In the genomic region with DNA sequence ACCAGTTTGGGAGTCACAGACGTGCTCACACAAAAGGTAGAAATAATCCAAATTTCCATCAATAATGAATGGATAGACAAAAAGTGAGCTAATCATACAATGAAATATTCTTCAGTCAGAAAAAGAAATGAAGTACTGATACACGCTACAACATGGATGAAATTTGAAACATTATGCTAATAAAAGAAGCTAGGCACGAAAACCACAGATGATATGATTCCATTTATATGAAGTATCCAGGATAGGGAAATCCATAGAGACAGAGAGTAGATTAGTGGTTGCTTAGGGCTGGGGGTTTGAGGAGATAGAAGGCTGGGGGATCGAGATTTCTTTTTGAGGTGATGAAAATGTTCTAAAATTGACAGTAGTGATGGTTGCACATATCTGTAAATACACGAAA, we compare ENCODE assay signal across 38 cellular contexts. TPM values are rescaled to one million over a fixed set of nuclear protein-coding genes. Genes with fewer than 3 reads are reported as not detected.
"Had no signal": no experiment of that assay in that cellular context is flagged by ENCODE, and none has a peak within 500 bp of the region (broad histone marks: within the 10 kb centered on the region; RNA-seq: fewer than 3 reads in every experiment).

No MANE protein-coding gene starts in this region.

- H3K9me3 ChIP-seq: MG63 had no signal

- H3K4me3 ChIP-seq: MG63 had no signal

- H3K36me3 ChIP-seq: MG63 had no signal

- DNase-seq: Karpas-422, Kasumi-1, MG63, MM.1S, MV-4-11, NCI-H1048, NCI-H1092, NCI-H1092 treated with DMSO at 0.1 percent for 48 hours, NCI-H1105 treated with DMSO at 0.1 percent for 48 hours, NCI-H1417, NCI-H1417 treated with DMSO at 0.1 percent for 48 hours, NCI-H1436, NCI-H1436 treated with DMSO at 0.1 percent for 48 hours, NCI-H146, NCI-H1694, NCI-H1694 treated with DMSO at 0.1 percent for 48 hours, NCI-H187, NCI-H187 treated with DMSO at 0.1 percent for 48 hours, NCI-H1930, NCI-H2029, NCI-H2029 treated with DMSO at 0.1 percent for 48 hours, NCI-H2081, NCI-H2081 treated with DMSO at 0.1 percent for 48 hours, NCI-H2107, NCI-H2171, NCI-H2171 treated with DMSO at 0.1 percent for 48 hours, NCI-H2227 treated with DMSO at 0.1 percent for 48 hours, NCI-H226, NCI-H345, NCI-H446, NCI-H446 treated with DMSO at 0.1 percent for 48 hours, NCI-H510A, NCI-H510A treated with DMSO at 0.1 percent for 48 hours had no signal

- H3K27me3 ChIP-seq: MG63 had no signal

- H3K4me2 ChIP-seq: KMS-11 had no signal

- H3K27ac ChIP-seq: KMS-11 had no signal

RNA-seq across cellular contexts. Expression of gene VAX2, which starts 7.6 kb away (rescaled TPM):
- total RNA-seq: MCF 10A had no signal

RNA-seq across cellular contexts. Expression of gene ATP6V1B1, which starts 43.0 kb away (rescaled TPM):
- total RNA-seq: MCF 10A had no signal

RNA-seq across cellular contexts. Expression of gene CD207, which starts 57.1 kb away (rescaled TPM):
- total RNA-seq: LHCN-M2, M059J, MCF 10A, NCI-H460 had no signal
